ENCODE assay signal across 7 cellular contexts in the genomic region with DNA sequence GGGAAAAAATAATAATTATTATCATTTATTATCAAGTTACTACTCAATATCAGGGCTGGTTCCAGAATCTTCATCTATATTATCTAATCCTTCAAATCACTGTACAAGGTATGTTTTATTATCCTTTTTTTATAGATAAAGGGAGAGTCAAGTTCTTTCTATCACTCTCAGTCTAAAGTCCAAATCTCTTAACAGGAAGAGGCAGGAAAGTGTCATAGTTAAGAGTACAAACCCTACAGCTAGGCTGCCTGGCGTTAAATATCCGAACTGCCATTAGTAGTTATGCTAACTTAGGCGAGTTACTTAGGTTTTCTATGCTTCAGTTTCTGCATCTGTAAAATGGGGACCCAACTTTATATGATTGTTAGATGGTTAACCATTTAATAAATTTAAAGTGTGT.
"Had no signal": no experiment of that assay in that cellular context is flagged by ENCODE, and none has a peak within 500 bp of the region (broad histone marks: within the 10 kb centered on the region; RNA-seq: fewer than 3 reads in every experiment).

No MANE protein-coding gene starts in this region.

- DNase-seq: GM23248, GOT3, H7, HFFc6, KBM-7 had no signal

- ATAC-seq: HCT116, HepG2 had no signal
